ENCODE assay signal across 8 cellular contexts in the genomic region with DNA sequence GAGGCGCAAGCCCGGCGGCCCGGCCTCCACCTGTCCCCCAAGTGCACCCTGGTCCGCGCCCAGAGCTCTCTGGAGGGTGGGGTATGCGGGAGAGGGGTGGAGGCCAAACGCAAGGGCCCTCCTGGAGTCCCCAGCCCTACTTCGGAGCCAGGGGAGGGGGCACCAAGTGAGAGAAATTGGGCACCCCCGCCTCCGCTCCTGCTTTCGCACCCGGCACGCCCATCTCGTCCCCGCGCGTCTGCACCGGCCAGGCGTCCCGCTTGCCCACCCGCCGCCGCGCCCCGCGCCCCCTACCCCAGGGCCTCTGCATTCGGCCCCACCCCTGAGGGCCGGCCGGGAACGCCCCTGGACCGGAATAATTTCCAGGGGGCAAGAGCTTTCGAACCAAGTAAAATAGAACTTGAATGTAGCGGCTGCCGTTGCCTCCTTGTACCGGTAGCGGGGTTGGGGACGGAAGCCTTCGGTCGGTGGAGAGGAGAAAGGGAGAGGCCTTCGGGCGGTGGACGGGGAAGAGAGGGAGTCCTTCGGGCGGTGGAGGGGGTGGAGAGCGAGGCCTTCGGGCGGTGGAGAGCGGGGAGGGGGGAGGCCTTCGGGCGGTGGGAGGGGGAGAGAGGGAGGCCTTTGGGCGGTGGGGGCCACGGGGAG. TPM values are rescaled to one million over a fixed set of nuclear protein-coding genes. Genes with fewer than 3 reads are reported as not detected.
DNase-seq lines count a peak whose midpoint lies in the region; ATAC-seq, FAIRE-seq and TF ChIP-seq lines count a peak whose summit lies in the region.

No MANE protein-coding gene starts in this region.

- peaks cover 10% of the 10 kb centered on the region for H3K4me1 ChIP-seq in endothelial cell of umbilical vein (ENCODE audit: control insufficient read depth, extremely low read depth, insufficient read depth, low read length)
- H3K4me1 ChIP-seq in aorta (ENCODE audit: control insufficient read depth in 1 of 2, insufficient read depth in 2 of 2, low read length in 2 of 2), result no peaks in the 10 kb centered on the region

- H3K79me2 ChIP-seq in endothelial cell of umbilical vein (ENCODE audit: control insufficient read depth, insufficient read depth, low read length), result no peaks in the 10 kb centered on the region

- FAIRE-seq in endothelial cell of umbilical vein (lab: Jason Lieb, UNC), result peak; percentile 48

- no peaks in the 10 kb centered on the region for H3K9me3 Mint-ChIP-seq in naive thymus-derived CD8-positive, alpha-beta T cell

- BruUV-seq in endothelial cell of umbilical vein (replicated peaks; lab: Mats Ljungman, UMichigan), result no TSS peak

- peak overlapping the region in 6 of 10 donors; percentile 31 to 76 (median 72) for H3K27ac Mint-ChIP-seq in naive thymus-derived CD8-positive, alpha-beta T cell

- DNase-seq in NCI-H526 (lab: John Stamatoyannopoulos, UW), result peak; percentile 62 to 65
- no peak for DNase-seq in NCI-H526 treated with DMSO at 0.1 percent for 48 hours (lab: John Stamatoyannopoulos, UW)
- peak; percentile 58 to 63 for DNase-seq in Kasumi-1 (lab: John Stamatoyannopoulos, UW)
- DNase-seq in UCSD-AML1 (lab: John Stamatoyannopoulos, UW; ENCODE audit: unreplicated experiment), result peak; percentile 74
- no peak for DNase-seq in endothelial cell of umbilical vein (ENCODE audit: low read depth, low spot score)
- DNase-seq in naive thymus-derived CD8-positive, alpha-beta T cell, result no peak
- no peak for DNase-seq in aorta

- intact Hi-C loops in endothelial cell of umbilical vein (cut with micrococcal nuclease), result loop anchor here (1.0 to 5.0 kb wide), 4 partner anchors 18 to 96 kb away; a partner anchor contains a TSS
- intact Hi-C loops in aorta (cut with DNase I), result loop anchor here (2.0 to 10.0 kb wide), 3 partner anchors 38 to 146 kb away; a partner anchor contains a TSS

- no peaks in the 10 kb centered on the region for H3K9me1 ChIP-seq in endothelial cell of umbilical vein (replicated peaks; ENCODE audit: control insufficient read depth, extremely low read depth, insufficient read depth, low read length)

- no peak overlapping the region for H3K9ac ChIP-seq in endothelial cell of umbilical vein (replicated peaks; ENCODE audit: extremely low read depth, insufficient read depth, low read length)

- H3K36me3 Mint-ChIP-seq in naive thymus-derived CD8-positive, alpha-beta T cell, result no peaks in the 10 kb centered on the region

- CTCF ChIA-PET in endothelial cell of umbilical vein (lab: Charles Lee), result interaction anchor here (0.6 to 1.8 kb wide), 2 partner anchors 62 to 181 kb away, joined by 3 to 7 read pairs; no protein-coding TSS in a partner anchor

- POLR2A ChIA-PET in endothelial cell of umbilical vein (lab: Charles Lee), result no interaction called here
- POLR2A ChIA-PET in naive thymus-derived CD8-positive, alpha-beta T cell (lab: Charles Lee), result interaction anchor here (0.6 to 1.2 kb wide), 3 partner anchors 8 to 187 kb away, joined by 3 to 4 read pairs (median 3); a partner anchor contains a TSS

- H3K27ac ChIP-seq in endothelial cell of umbilical vein (ENCODE audit: insufficient read depth, low read depth, low read length) (no peak overlapping the region), aorta (ENCODE audit: low read depth in 1 of 2, low read length in 2 of 2) (peak overlapping the region in 1 of 2 donors; percentile 53)

- no peaks in the 10 kb centered on the region for H3K36me3 ChIP-seq in endothelial cell of umbilical vein (ENCODE audit: control insufficient read depth in 2 of 2, extremely low read depth in 1 of 2, insufficient read depth in 2 of 2, low read length in 2 of 2)
- H3K36me3 ChIP-seq in aorta (ENCODE audit: control insufficient read depth in 1 of 2, insufficient read depth in 2 of 2, low read length in 1 of 2), result no peaks in the 10 kb centered on the region

- peak overlapping the region; percentile 78 to 95 (median 88) for H3K4me3 Mint-ChIP-seq in naive thymus-derived CD8-positive, alpha-beta T cell

- no peak for TF ChIP-seq POLR2A in endothelial cell of umbilical vein (IDR thresholded peaks at IDR 0.05; ENCODE audit: low read depth, low read length)

- peak overlapping the region; percentile 18 for H2AFZ ChIP-seq in endothelial cell of umbilical vein (ENCODE audit: low read depth, low read length)

- H3K9me3 ChIP-seq in endothelial cell of umbilical vein (replicated peaks; ENCODE audit: control insufficient read depth, insufficient read depth, low read length), result no peaks in the 10 kb centered on the region
- no peaks in the 10 kb centered on the region for H3K9me3 ChIP-seq in aorta (ENCODE audit: control insufficient read depth, low read length)

- peaks cover 10 to 28% of the 10 kb centered on the region in 2 experiments for H3K27me3 ChIP-seq in endothelial cell of umbilical vein (ENCODE audit: control insufficient read depth in 2 of 2, insufficient read depth in 2 of 2, low read length in 2 of 2)
- H3K27me3 ChIP-seq in aorta (ENCODE audit: control insufficient read depth in 1 of 2, insufficient read depth in 2 of 2, low read length in 1 of 2), result no peaks in the 10 kb centered on the region

- H3K27me3 Mint-ChIP-seq in naive thymus-derived CD8-positive, alpha-beta T cell, result peaks cover 0 to 25% (median 2%) of the 10 kb centered on the region in 5 donors

- peak overlapping the region; percentile 29 to 90 (median 45) for H3K4me3 ChIP-seq in endothelial cell of umbilical vein (replicated peaks in 1 of 3; ENCODE audit: insufficient read depth in 1 of 3, low read depth in 1 of 3, low read length in 3 of 3)
- peak overlapping the region; percentile 52 to 80 for H3K4me3 ChIP-seq in aorta (ENCODE audit: low read length in 2 of 2)

- peaks cover 5 to 21% (median 16%) of the 10 kb centered on the region in 4 donors for H3K4me1 Mint-ChIP-seq in naive thymus-derived CD8-positive, alpha-beta T cell

- dilution Hi-C loops in endothelial cell of umbilical vein (cut with MboI; ENCODE audit: extremely low pct_ligation_motif_present, low sequenced_read_pairs), result no loop called here

- no peaks in the 10 kb centered on the region for H4K20me1 ChIP-seq in endothelial cell of umbilical vein (replicated peaks; ENCODE audit: control insufficient read depth, extremely low read depth, insufficient read depth, low read length)

- 1% methylated on average over 36 to 52 of the region's 53 CpGs for WGBS in aorta, 2 donors

- TF ChIP-seq CTCF in endothelial cell of umbilical vein (IDR thresholded peaks at IDR 0.05; ENCODE audit: extremely low read depth in 1 of 2, insufficient read depth in 1 of 2, low read depth in 1 of 2, low read length in 2 of 2), result no peak

- peak in 1 of 2 donors; percentile 12 for ATAC-seq in naive thymus-derived CD8-positive, alpha-beta T cell
- ATAC-seq in aorta (ENCODE audit: low FRiP score) (peak; percentile 30), HG02981 (IDR thresholded peaks at IDR 0.05; ENCODE audit: unreplicated experiment) (no peak)

- peak overlapping the region; percentile 60 for H3K4me2 ChIP-seq in endothelial cell of umbilical vein (ENCODE audit: insufficient read depth, low read length)

RNA-seq across cellular contexts. Expression of a gene that starts 0.7 kb away (rescaled TPM):
- total RNA-seq in endothelial cell of umbilical vein, result 139 and 165 TPM in 2 replicates
- polyA plus RNA-seq in endothelial cell of umbilical vein, result 319 and 376 TPM in 2 replicates
- 233 and 272 TPM in 2 replicates for polyA plus RNA-seq in endothelial cell of umbilical vein (2011; cell fraction: cytosol; rRNA removed)
- polyA plus RNA-seq in endothelial cell of umbilical vein (2011; cell fraction: nucleus; rRNA removed), result 126 and 144 TPM in 2 replicates
- polyA plus RNA-seq in endothelial cell of umbilical vein (2012), result 78.8 and 146 TPM in 2 replicates
- polyA minus RNA-seq in endothelial cell of umbilical vein, result 24.8 and 32.3 TPM in 2 replicates
- polyA minus RNA-seq in endothelial cell of umbilical vein (2011; cell fraction: cytosol; rRNA and poly(A)+ RNA removed), result 51.2 TPM
- 14.3 and 22.6 TPM in 2 replicates for polyA minus RNA-seq in endothelial cell of umbilical vein (2011; cell fraction: nucleus; rRNA and poly(A)+ RNA removed)
- total RNA-seq in naive thymus-derived CD8-positive, alpha-beta T cell, result 10 to 100 TPM; 25.2 to 29.6 TPM
- polyA plus RNA-seq in naive thymus-derived CD8-positive, alpha-beta T cell, result 10 to 100 TPM; 82.6 to 98.1 (median 83.1) TPM
- 10 to 100 TPM; 65.6 to 84.1 TPM for total RNA-seq in aorta
- 100 to 1,000 TPM; 129 to 165 TPM for polyA plus RNA-seq in aorta

RNA-seq across cellular contexts. Expression of a gene that starts 3.6 kb away (rescaled TPM):
- total RNA-seq in endothelial cell of umbilical vein (7.2 and 7.7 TPM in 2 replicates), aorta (1 to 10 TPM; 2.4 to 5.0 TPM)
- polyA plus RNA-seq in endothelial cell of umbilical vein (3.6 and 4.7 TPM in 2 replicates), aorta (10 to 100 TPM in 1 of 2 donors, 1 to 10 TPM in 1; 2.6 to 19.0 TPM)
- polyA plus RNA-seq in endothelial cell of umbilical vein (2011; cell fraction: cytosol; rRNA removed), result 0.37 and 0.85 TPM in 2 replicates
- polyA plus RNA-seq in endothelial cell of umbilical vein (2011; cell fraction: nucleus; rRNA removed), result 28.9 and 32.4 TPM in 2 replicates
- 1.9 and 2.1 TPM in 2 replicates for polyA plus RNA-seq in endothelial cell of umbilical vein (2012)
- 0.70 and 1.4 TPM in 2 replicates for polyA minus RNA-seq in endothelial cell of umbilical vein
- 0.82 TPM for polyA minus RNA-seq in endothelial cell of umbilical vein (2011; cell fraction: cytosol; rRNA and poly(A)+ RNA removed)
- polyA minus RNA-seq in endothelial cell of umbilical vein (2011; cell fraction: nucleus; rRNA and poly(A)+ RNA removed), result 2.6 and 4.9 TPM in 2 replicates
- total RNA-seq in naive thymus-derived CD8-positive, alpha-beta T cell, result 1 to 10 TPM; 6.3 to 7.5 TPM
- polyA plus RNA-seq in naive thymus-derived CD8-positive, alpha-beta T cell, result under 1 TPM in 2 of 3 donors, not detected in 1; 0.14 to 0.35 TPM

RNA-seq across cellular contexts. Expression of a gene that starts 6.2 kb away (rescaled TPM):
- 1.3 and 1.7 TPM in 2 replicates for total RNA-seq in endothelial cell of umbilical vein
- polyA plus RNA-seq in endothelial cell of umbilical vein, result 0.30 and 0.32 TPM in 2 replicates
- 0.06 and 0.20 TPM in 2 replicates for polyA plus RNA-seq in endothelial cell of umbilical vein (2011; cell fraction: cytosol; rRNA removed)
- polyA plus RNA-seq in endothelial cell of umbilical vein (2011; cell fraction: nucleus; rRNA removed), result 2.4 and 3.0 TPM in 2 replicates
- polyA plus RNA-seq in endothelial cell of umbilical vein (2012), result 0.44 and 0.67 TPM in 2 replicates
- polyA minus RNA-seq in endothelial cell of umbilical vein, result 0.12 and 0.17 TPM in 2 replicates
- polyA minus RNA-seq in endothelial cell of umbilical vein (2011; cell fraction: cytosol; rRNA and poly(A)+ RNA removed), result 2.3 TPM
- 0.29 and 0.67 TPM in 2 replicates for polyA minus RNA-seq in endothelial cell of umbilical vein (2011; cell fraction: nucleus; rRNA and poly(A)+ RNA removed)
- 1 to 10 TPM; 1.3 TPM for total RNA-seq in naive thymus-derived CD8-positive, alpha-beta T cell
- polyA plus RNA-seq in naive thymus-derived CD8-positive, alpha-beta T cell, result under 1 TPM in 2 of 3 donors, not detected in 1; 0.05 to 0.10 TPM
- 1 to 10 TPM; 6.1 to 6.2 TPM for total RNA-seq in aorta
- 10 to 100 TPM in 1 of 2 donors, under 1 TPM in 1; 0.63 to 26.9 TPM for polyA plus RNA-seq in aorta

RNA-seq across cellular contexts. Expression of a gene that starts 17.6 kb away (rescaled TPM):
- 356 and 388 TPM in 2 replicates for total RNA-seq in endothelial cell of umbilical vein
- polyA plus RNA-seq in endothelial cell of umbilical vein, result 411 and 478 TPM in 2 replicates
- polyA plus RNA-seq in endothelial cell of umbilical vein (2011; cell fraction: cytosol; rRNA removed), result 611 and 729 TPM in 2 replicates
- polyA plus RNA-seq in endothelial cell of umbilical vein (2011; cell fraction: nucleus; rRNA removed), result 236 and 342 TPM in 2 replicates
- 409 and 538 TPM in 2 replicates for polyA plus RNA-seq in endothelial cell of umbilical vein (2012)
- polyA minus RNA-seq in endothelial cell of umbilical vein, result 110 and 111 TPM in 2 replicates
- polyA minus RNA-seq in endothelial cell of umbilical vein (2011; cell fraction: cytosol; rRNA and poly(A)+ RNA removed), result 153 TPM
- 25.3 and 64.1 TPM in 2 replicates for polyA minus RNA-seq in endothelial cell of umbilical vein (2011; cell fraction: nucleus; rRNA and poly(A)+ RNA removed)
- 100 to 1,000 TPM; 291 to 301 TPM for total RNA-seq in naive thymus-derived CD8-positive, alpha-beta T cell
- polyA plus RNA-seq in naive thymus-derived CD8-positive, alpha-beta T cell, result 100 to 1,000 TPM; 319 to 403 (median 380) TPM
- total RNA-seq in aorta, result 100 to 1,000 TPM; 193 to 223 TPM
- 100 to 1,000 TPM; 421 to 505 TPM for polyA plus RNA-seq in aorta

RNA-seq across cellular contexts. Expression of a gene that starts 37.8 kb away (rescaled TPM):
- 21.5 and 23.1 TPM in 2 replicates for total RNA-seq in endothelial cell of umbilical vein
- polyA plus RNA-seq in endothelial cell of umbilical vein, result 10.3 and 10.9 TPM in 2 replicates
- 10.7 and 13.1 TPM in 2 replicates for polyA plus RNA-seq in endothelial cell of umbilical vein (2011; cell fraction: cytosol; rRNA removed)
- 20.0 and 24.5 TPM in 2 replicates for polyA plus RNA-seq in endothelial cell of umbilical vein (2011; cell fraction: nucleus; rRNA removed)
- 8.2 and 11.4 TPM in 2 replicates for polyA plus RNA-seq in endothelial cell of umbilical vein (2012)
- polyA minus RNA-seq in endothelial cell of umbilical vein, result 8.7 and 10.9 TPM in 2 replicates
- polyA minus RNA-seq in endothelial cell of umbilical vein (2011; cell fraction: cytosol; rRNA and poly(A)+ RNA removed), result 26.5 TPM
- polyA minus RNA-seq in endothelial cell of umbilical vein (2011; cell fraction: nucleus; rRNA and poly(A)+ RNA removed), result 7.7 and 9.3 TPM in 2 replicates
- 10 to 100 TPM; 28.0 to 34.4 TPM for total RNA-seq in naive thymus-derived CD8-positive, alpha-beta T cell
- polyA plus RNA-seq in naive thymus-derived CD8-positive, alpha-beta T cell, result 10 to 100 TPM in 2 of 3 donors, 1 to 10 TPM in 1; 7.9 to 24.4 (median 12.2) TPM
- total RNA-seq in aorta, result 10 to 100 TPM in 1 of 2 donors, 1 to 10 TPM in 1; 9.1 to 22.1 TPM
- 10 to 100 TPM in 1 of 2 donors, 1 to 10 TPM in 1; 4.8 to 14.0 TPM for polyA plus RNA-seq in aorta

Comparison
In these comparisons a context has a peak if more than half of its experiments do, and no peak if none do; other contexts are left out.
1. DNase-seq: peak in NCI-H526 (2 of 2), Kasumi-1 (2 of 2) and UCSD-AML1 (single experiment); none in NCI-H526 treated with DMSO at 0.1 percent for 48 hours (single experiment), endothelial cell of umbilical vein (single experiment), naive thymus-derived CD8-positive, alpha-beta T cell (0 of 10) and aorta (0 of 2).